7 cellular contexts compared by ENCODE assay signal in the genomic region with DNA sequence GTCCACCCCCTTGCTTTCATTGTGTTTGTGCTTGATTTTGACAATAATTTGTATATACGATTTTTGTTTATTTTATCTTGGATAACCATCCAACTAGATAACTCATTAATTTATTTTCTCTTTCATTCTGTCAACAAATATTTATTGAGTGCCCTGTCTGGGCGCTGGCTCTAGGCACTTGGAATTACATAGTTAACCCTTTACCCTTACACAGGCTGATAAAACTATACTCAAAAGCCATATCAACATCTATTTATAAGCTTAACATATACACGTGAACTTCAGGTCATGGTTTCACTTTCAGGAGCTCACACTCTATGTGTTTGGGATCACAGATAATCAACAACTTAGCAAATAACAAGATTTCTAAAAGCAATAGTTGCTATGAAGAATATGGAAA.
"Had no signal": no experiment of that assay in that cellular context is flagged by ENCODE, and none has a peak within 500 bp of the region (broad histone marks: within the 10 kb centered on the region; RNA-seq: fewer than 3 reads in every experiment).

No MANE protein-coding gene starts in this region.

- FAIRE-seq: H1, H54, HTR-8/SVneo had no signal

- H2AFZ ChIP-seq: GM23338 had no signal

- ATAC-seq: GM23338 had no signal

- H3K4me2 ChIP-seq: GM23338 had no signal

- H3K4me3 ChIP-seq: GM23338 had no signal

- DNase-seq: H9, HCEC 1CT, KBM-7 had no signal
